Comparison of ENCODE assay signal across 13 cellular contexts in the genomic region with DNA sequence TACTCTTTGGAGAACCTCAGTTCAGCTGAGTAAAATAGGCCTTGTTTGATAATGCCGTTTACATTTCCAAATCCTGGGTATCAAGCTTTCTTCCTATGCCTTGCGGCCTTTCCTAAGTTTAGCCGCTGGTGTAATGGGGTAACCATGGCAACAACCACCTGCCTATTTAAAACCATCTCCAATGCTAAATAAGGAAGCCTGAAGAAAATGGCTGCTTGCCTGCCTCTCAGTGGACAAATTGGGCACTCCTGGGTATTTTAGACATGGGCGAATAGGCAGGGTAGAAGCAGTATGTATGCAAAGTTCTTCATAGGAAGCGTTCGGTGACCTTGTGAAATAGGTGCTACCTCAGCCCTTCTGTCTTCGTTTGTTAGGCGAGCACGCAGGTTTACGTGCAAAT.
A peak's percentile ranks its signal among the peaks of the same experiment; 100 is the strongest.
DNase-seq lines count a peak whose midpoint lies in the region; ATAC-seq and TF ChIP-seq lines count a peak whose summit lies in the region.
"Had no signal": no experiment of that assay in that cellular context is flagged by ENCODE, and none has a peak within 500 bp of the region (broad histone marks: within the 10 kb centered on the region; RNA-seq: fewer than 3 reads in every experiment).

No MANE protein-coding gene starts in this region.

- H3K9me3 Mint-ChIP-seq in effector memory CD8-positive, alpha-beta T cell = no peaks in the 10 kb centered on the region
- H3K9me3 Mint-ChIP-seq: CD4-positive, CD25-positive, alpha-beta regulatory T cell had no signal

- H3K27ac Mint-ChIP-seq in effector memory CD8-positive, alpha-beta T cell = no peak overlapping the region
- H3K27ac Mint-ChIP-seq: activated CD4-positive, alpha-beta T cell treated with anti-CD3 and anti-CD28 coated beads for 36 hours had no signal

- TF ChIP-seq CTCF in heart left ventricle (IDR thresholded peaks at IDR 0.05) = peak in 5 of 12 donors; percentile 6 to 37 (median 29)
- peak in 1 of 2 donors; percentile 11 for TF ChIP-seq CTCF in right atrium auricular region (IDR thresholded peaks at IDR 0.05)
- TF ChIP-seq CTCF in fibroblast of pulmonary artery (IDR thresholded peaks at IDR 0.05; ENCODE audit: low read length, missing control alignments) = no peak
- no peak for TF ChIP-seq CTCF in tibial artery (IDR thresholded peaks at IDR 0.05)

- intact Hi-C loops in heart left ventricle (cut with DNase I) = loop anchor here in 1 of 10 donors (10.0 kb wide), 1 partner anchor 135 kb away; a partner anchor contains a TSS
- intact Hi-C loops in tibial artery (cut with DNase I; ENCODE audit: low total_unique reads) = no loop called here

- H3K4me1 Mint-ChIP-seq in effector memory CD8-positive, alpha-beta T cell (ENCODE audit: low read depth in 2 of 2) = peaks cover 7 to 10% of the 10 kb centered on the region in 2 donors

- DNase-seq in heart left ventricle = peak in 1 of 5 donors; percentile 38
- no peak for DNase-seq in right atrium auricular region (ENCODE audit: low spot score)
- peak; percentile 8 for DNase-seq in RKO (ENCODE audit: low spot score)
- DNase-seq in fibroblast of pulmonary artery (ENCODE audit: low read depth) = peak; percentile 16
- no peak for DNase-seq in tibial artery
- DNase-seq in effector memory CD8-positive, alpha-beta T cell = no peak
- DNase-seq: activated CD4-positive, alpha-beta T cell treated with anti-CD3 and anti-CD28 coated beads for 36 hours; CD4-positive, CD25-positive, alpha-beta regulatory T cell; islet precursor cell; NCI-H2171; stimulated activated naive CD4-positive, alpha-beta T cell treated with Interleukin-2 at 50 U/mL for 16 hours had no signal

- H3K36me3 ChIP-seq in heart left ventricle (peaks cover 0 to 5% (median 0%) of the 10 kb centered on the region in 9 donors), right atrium auricular region (no peaks in the 10 kb centered on the region), tibial artery (peaks cover 0 to 3% (median 3%) of the 10 kb centered on the region in 3 donors)

- H3K4me3 ChIP-seq in heart left ventricle (no peak overlapping the region), right atrium auricular region (no peak overlapping the region), fibroblast of pulmonary artery (replicated peaks; ENCODE audit: low read depth, low read length) (no peak overlapping the region), tibial artery (no peak overlapping the region)

- H3K36me3 Mint-ChIP-seq in effector memory CD8-positive, alpha-beta T cell (ENCODE audit: insufficient read depth) = peaks cover 3% of the 10 kb centered on the region
- H3K36me3 Mint-ChIP-seq: CD4-positive, CD25-positive, alpha-beta regulatory T cell had no signal

- peaks cover 4 to 9% of the 10 kb centered on the region in 2 donors for H3K27me3 Mint-ChIP-seq in effector memory CD8-positive, alpha-beta T cell

- peak overlapping the region in 7 of 12 donors; percentile 22 to 79 (median 41) for H3K27ac ChIP-seq in heart left ventricle
- H3K27ac ChIP-seq in right atrium auricular region = peak overlapping the region in 1 of 2 donors; percentile 50
- H3K27ac ChIP-seq in temporal lobe (ENCODE audit: low read depth, low read length) = peak overlapping the region; percentile 76
- H3K27ac ChIP-seq in tibial artery = no peak overlapping the region

- no peak for TF ChIP-seq POLR2A in heart left ventricle (IDR thresholded peaks at IDR 0.05)

- H3K4me1 ChIP-seq in heart left ventricle = peaks cover 0 to 63% (median 28%) of the 10 kb centered on the region in 12 donors
- peaks cover 0 to 19% of the 10 kb centered on the region in 2 donors for H3K4me1 ChIP-seq in right atrium auricular region
- H3K4me1 ChIP-seq in tibial artery = peaks cover 0 to 10% (median 2%) of the 10 kb centered on the region in 4 donors

- H3K4me3 Mint-ChIP-seq in effector memory CD8-positive, alpha-beta T cell = no peak overlapping the region
- H3K4me3 Mint-ChIP-seq: activated CD4-positive, alpha-beta T cell treated with anti-CD3 and anti-CD28 coated beads for 36 hours; CD4-positive, CD25-positive, alpha-beta regulatory T cell had no signal

- ATAC-seq in heart left ventricle (peak in 3 of 4 donors; percentile 11 to 13 (median 11)), HG02885 (IDR thresholded peaks at IDR 0.05; ENCODE audit: poor library complexity, unreplicated experiment) (no peak)
- ATAC-seq in effector memory CD8-positive, alpha-beta T cell (replicated peaks) = no peak
- ATAC-seq: activated CD4-positive, alpha-beta T cell treated with anti-CD3 and anti-CD28 coated beads for 36 hours had no signal

- WGBS in heart left ventricle, 4 donors = 73 to 76% (median 74%) methylated on average over 10 of the region's 10 CpGs

- no peaks in the 10 kb centered on the region for H3K9me3 ChIP-seq in heart left ventricle
- no peaks in the 10 kb centered on the region for H3K9me3 ChIP-seq in right atrium auricular region
- H3K9me3 ChIP-seq in tibial artery = no peaks in the 10 kb centered on the region

- H3K27me3 ChIP-seq in heart left ventricle (no peaks in the 10 kb centered on the region), right atrium auricular region (no peaks in the 10 kb centered on the region), tibial artery (no peaks in the 10 kb centered on the region)

Comparison
In these comparisons a context has a peak if more than half of its experiments do, and no peak if none do; other contexts are left out.
1. ATAC-seq: peak in heart left ventricle (3 of 4); none in HG02885 (single experiment) and effector memory CD8-positive, alpha-beta T cell (single experiment).
2. DNase-seq: peak in RKO (single experiment) and fibroblast of pulmonary artery (single experiment); none in right atrium auricular region (single experiment), tibial artery (0 of 2) and effector memory CD8-positive, alpha-beta T cell (0 of 3).
3. H3K27ac ChIP-seq: peak in heart left ventricle (7 of 12) and temporal lobe (single experiment); none in tibial artery (0 of 2).